In genomic region chr3:189238071-189238470, GRCh38 we compare ENCODE assay signal across 19 cellular contexts.
DNase-seq lines count a peak whose midpoint lies in the region; ATAC-seq, FAIRE-seq and TF ChIP-seq lines count a peak whose summit lies in the region.
"Had no signal": no experiment of that assay in that cellular context is flagged by ENCODE, and none has a peak within 500 bp of the region (broad histone marks: within the 10 kb centered on the region; RNA-seq: fewer than 3 reads in every experiment).

No MANE protein-coding gene starts in this region.

- intact Hi-C loops in activated CD4-positive, alpha-beta T cell treated with anti-CD3 and anti-CD28 coated beads, Interleukin-2, amount 10 ng/mL, durations not matched to agents 24 days and 14 days (cut with micrococcal nuclease): loop anchor here (5.0 kb wide), 2 partner anchors 106 to 334 kb away; no protein-coding TSS in a partner anchor

- no peak for ATAC-seq in SK-N-SH treated with all-trans-retinoic acid at 6 μM for 48 hours

- H3K4me1 Mint-ChIP-seq in activated CD4-positive, alpha-beta T cell treated with anti-CD3 and anti-CD28 coated beads, Interleukin-2, amount 10 ng/mL, durations not matched to agents 24 days and 14 days: peaks cover 10% of the 10 kb centered on the region

- no peak overlapping the region for H3K27ac Mint-ChIP-seq in activated CD4-positive, alpha-beta T cell treated with anti-CD3 and anti-CD28 coated beads, Interleukin-2, amount 10 ng/mL, durations not matched to agents 24 days and 14 days
- H3K27ac Mint-ChIP-seq: B cell; CD4-positive, CD25-positive, alpha-beta regulatory T cell; CD8-positive, alpha-beta memory T cell had no signal

- H3K36me3 Mint-ChIP-seq in activated CD4-positive, alpha-beta T cell treated with anti-CD3 and anti-CD28 coated beads, Interleukin-2, amount 10 ng/mL, durations not matched to agents 24 days and 14 days (ENCODE audit: low read depth): no peaks in the 10 kb centered on the region

- FAIRE-seq in GM12892 (lab: Jason Lieb, UNC): peak; percentile 27
- FAIRE-seq: G401.6, GM18507, H1 had no signal

- peaks cover 16% of the 10 kb centered on the region for H3K9me3 Mint-ChIP-seq in activated CD4-positive, alpha-beta T cell treated with anti-CD3 and anti-CD28 coated beads, Interleukin-2, amount 10 ng/mL, durations not matched to agents 24 days and 14 days

- no peak overlapping the region for H3K4me3 Mint-ChIP-seq in activated CD4-positive, alpha-beta T cell treated with anti-CD3 and anti-CD28 coated beads, Interleukin-2, amount 10 ng/mL, durations not matched to agents 24 days and 14 days
- H3K4me3 Mint-ChIP-seq: B cell; CD4-positive, CD25-positive, alpha-beta regulatory T cell; CD8-positive, alpha-beta memory T cell had no signal

- no peaks in the 10 kb centered on the region for H3K27me3 Mint-ChIP-seq in activated CD4-positive, alpha-beta T cell treated with anti-CD3 and anti-CD28 coated beads, Interleukin-2, amount 10 ng/mL, durations not matched to agents 24 days and 14 days
- H3K27me3 Mint-ChIP-seq: CD4-positive, CD25-positive, alpha-beta regulatory T cell; CD8-positive, alpha-beta memory T cell had no signal

- peak; percentile 10 for DNase-seq in activated CD4-positive, alpha-beta T cell treated with anti-CD3 and anti-CD28 coated beads, Interleukin-2, amount 10 ng/mL, durations not matched to agents 24 days and 14 days
- no peak for DNase-seq in activated CD4-positive, alpha-beta T cell treated with anti-CD3 and anti-CD28 coated beads, Interleukin-2, amount 50 U/mL, for 48 hours
- DNase-seq in GM12892 (ENCODE audit: insufficient read length): no peak
- peak; percentile 41 for DNase-seq in kidney tubule cell (ENCODE audit: low spot score)
- no peak for DNase-seq in NCI-H2227 treated with DMSO at 0.1 percent for 48 hours (lab: John Stamatoyannopoulos, UW)
- DNase-seq in amygdala (lab: John Stamatoyannopoulos, UW): no peak
- DNase-seq: C1 segment of cervical spinal cord; CD4-positive, CD25-positive, alpha-beta regulatory T cell; CD8-positive, alpha-beta memory T cell; COR-L47; DMS 273 treated with DMSO at 0.1 percent for 48 hours; DMS53; Kasumi-1; KG1 had no signal

- no peak for TF ChIP-seq POLR2A in GM12892 (IDR thresholded peaks at IDR 0.05; ENCODE audit: low read depth, low read length)

TF ChIP-seq in SK-N-SH treated with all-trans-retinoic acid at 6 μM for 48 hours, 23 proteins besides CTCF, POLR2A, EP300 and RAD21:
- TF ChIP-seq CSDC2 (CRISPR knock-in tag; IDR thresholded peaks at IDR 0.05) (no peak), PPARA (CRISPR knock-in tag; IDR thresholded peaks at IDR 0.05; ENCODE audit: borderline replicate concordance) (no peak), RARB (CRISPR knock-in tag; IDR thresholded peaks at IDR 0.05) (no peak), ISL1 (CRISPR knock-in tag; IDR thresholded peaks at IDR 0.05) (no peak), TOX (CRISPR knock-in tag; IDR thresholded peaks at IDR 0.05; ENCODE audit: borderline replicate concordance) (no peak), SNAI2 (CRISPR knock-in tag; IDR thresholded peaks at IDR 0.05) (no peak), ZFP3 (CRISPR knock-in tag; IDR thresholded peaks at IDR 0.05) (no peak), GLIS3 (CRISPR knock-in tag; IDR thresholded peaks at IDR 0.05) (no peak), ZNF8 (CRISPR knock-in tag; IDR thresholded peaks at IDR 0.05) (no peak), ARNTL (CRISPR knock-in tag; IDR thresholded peaks at IDR 0.05; ENCODE audit: borderline replicate concordance, low read depth) (no peak)

Comparison
In these comparisons a context has a peak if more than half of its experiments do, and no peak if none do; other contexts are left out.
1. DNase-seq: peak in activated CD4-positive, alpha-beta T cell treated with anti-CD3 and anti-CD28 coated beads, Interleukin-2, amount 10 ng/mL, durations not matched to agents 24 days and 14 days (single experiment) and kidney tubule cell (single experiment); none in activated CD4-positive, alpha-beta T cell treated with anti-CD3 and anti-CD28 coated beads, Interleukin-2, amount 50 U/mL, for 48 hours (0 of 2), GM12892 (single experiment), NCI-H2227 treated with DMSO at 0.1 percent for 48 hours (single experiment) and amygdala (0 of 56).